ENCODE assay signal across 9 cellular contexts in genomic region chr13:67736646-67737420, GRCh38.
DNase-seq lines count a peak whose midpoint lies in the region; ATAC-seq and TF ChIP-seq lines count a peak whose summit lies in the region.
"Had no signal": no experiment of that assay in that cellular context is flagged by ENCODE, and none has a peak within 500 bp of the region (broad histone marks: within the 10 kb centered on the region; RNA-seq: fewer than 3 reads in every experiment).

No MANE protein-coding gene starts in this region.

- 0 to 21% methylated on average over 1 to 2 of the region's 4 CpGs for WGBS in endodermal cell (ENCODE audit: insufficient coverage in 1 of 2, insufficient read length in 1 of 2), 2 experiments

- DNase-seq in NB4 (ENCODE audit: low read depth) (peak; percentile 30), endodermal cell (peak; percentile 82), osteocyte (ENCODE audit: extremely low spot score, unreplicated experiment) (no peak), Calu3 (no peak), EL (no peak), GM10248 (ENCODE audit: extremely low spot score) (no peak), right atrium auricular region (ENCODE audit: low spot score) (no peak)
- DNase-seq: stimulated activated naive CD4-positive, alpha-beta T cell had no signal

- H3K9me3 ChIP-seq in endodermal cell (ENCODE audit: control insufficient read depth, low read length), result no peaks in the 10 kb centered on the region
- H3K9me3 ChIP-seq in right atrium auricular region, result no peaks in the 10 kb centered on the region

- no peak overlapping the region for H3K4me3 Mint-ChIP-seq in endodermal cell
- H3K4me3 Mint-ChIP-seq in osteocyte (ENCODE audit: unreplicated experiment), result peak overlapping the region; percentile 17
- no peak overlapping the region for H3K4me3 Mint-ChIP-seq in Calu3 (ENCODE audit: low read depth, unreplicated experiment)

- CTCF ChIA-PET in Calu3 (lab: Charles Lee), result no interaction called here
- CTCF ChIA-PET in GM10248 (lab: Yijun Ruan, JAX), result no interaction called here

- intact Hi-C loops in Calu3 (cut with micrococcal nuclease; ENCODE audit: unreplicated experiment), result no loop called here

- H3K4me1 Mint-ChIP-seq in endodermal cell (peaks cover 21% of the 10 kb centered on the region), osteocyte (ENCODE audit: unreplicated experiment) (peaks cover 12% of the 10 kb centered on the region), Calu3 (ENCODE audit: low read depth, unreplicated experiment) (no peaks in the 10 kb centered on the region)

- peak overlapping the region; percentile 69 for H3K27ac ChIP-seq in endodermal cell (ENCODE audit: low read depth, low read length)
- H3K27ac ChIP-seq in right atrium auricular region, result no peak overlapping the region

- H3K4me1 ChIP-seq in endodermal cell (ENCODE audit: control insufficient read depth, insufficient read depth, low read length) (peaks cover 4% of the 10 kb centered on the region), right atrium auricular region (no peaks in the 10 kb centered on the region)

- H3K4me3 ChIP-seq in NB4 (ENCODE audit: low read depth, low read length), result no peak overlapping the region
- no peak overlapping the region for H3K4me3 ChIP-seq in endodermal cell (ENCODE audit: low read length)
- H3K4me3 ChIP-seq in right atrium auricular region, result no peak overlapping the region

- peaks cover 5% of the 10 kb centered on the region for H3K27me3 Mint-ChIP-seq in endodermal cell (ENCODE audit: insufficient read depth)
- no peaks in the 10 kb centered on the region for H3K27me3 Mint-ChIP-seq in osteocyte (ENCODE audit: unreplicated experiment)
- no peaks in the 10 kb centered on the region for H3K27me3 Mint-ChIP-seq in Calu3 (ENCODE audit: unreplicated experiment)

- no peaks in the 10 kb centered on the region for H3K36me3 Mint-ChIP-seq in endodermal cell (ENCODE audit: low read depth)
- no peaks in the 10 kb centered on the region for H3K36me3 Mint-ChIP-seq in osteocyte (ENCODE audit: unreplicated experiment)
- H3K36me3 Mint-ChIP-seq in Calu3 (ENCODE audit: insufficient read depth, unreplicated experiment), result no peaks in the 10 kb centered on the region

- H3K27ac Mint-ChIP-seq in endodermal cell (no peak overlapping the region), osteocyte (ENCODE audit: unreplicated experiment) (peak overlapping the region; percentile 76), Calu3 (ENCODE audit: unreplicated experiment) (no peak overlapping the region)

- no peaks in the 10 kb centered on the region for H3K9me3 Mint-ChIP-seq in endodermal cell
- H3K9me3 Mint-ChIP-seq in osteocyte (ENCODE audit: unreplicated experiment), result no peaks in the 10 kb centered on the region
- peaks cover 2% of the 10 kb centered on the region for H3K9me3 Mint-ChIP-seq in Calu3 (ENCODE audit: low read depth, unreplicated experiment)

- BruUV-seq in Calu3 (replicated peaks; lab: Mats Ljungman, UMichigan), result no TSS peak

- H3K27me3 ChIP-seq in endodermal cell (ENCODE audit: control insufficient read depth, insufficient read depth, low read length, poor library complexity, severe bottlenecking) (no peaks in the 10 kb centered on the region), right atrium auricular region (no peaks in the 10 kb centered on the region)

- no peak for TF ChIP-seq CTCF in NB4 (IDR thresholded peaks at IDR 0.05; ENCODE audit: low read depth, low read length)
- TF ChIP-seq CTCF in endodermal cell (conservative IDR thresholded peaks at IDR 0.05), result peak; percentile 83
- peak; percentile 71 for TF ChIP-seq CTCF in osteocyte (IDR thresholded peaks at IDR 0.05)
- no peak for TF ChIP-seq CTCF in Calu3 (IDR thresholded peaks at IDR 0.05; ENCODE audit: unreplicated experiment)
- no peak for TF ChIP-seq CTCF in GM10248 (IDR thresholded peaks at IDR 0.05; ENCODE audit: control extremely low read depth, extremely low read depth, low read depth, missing control alignments)
- TF ChIP-seq CTCF in right atrium auricular region (IDR thresholded peaks at IDR 0.05), result no peak

- ATAC-seq in GM19463 (IDR thresholded peaks at IDR 0.05; ENCODE audit: unreplicated experiment), result peak; percentile 65

- no peak for TF ChIP-seq POLR2A in NB4 (IDR thresholded peaks at IDR 0.05; ENCODE audit: extremely low read depth, insufficient read length)

- no peak overlapping the region for H3K9ac ChIP-seq in endodermal cell (ENCODE audit: extremely low read depth, low read length, poor library complexity, severe bottlenecking)

- POLR2A ChIA-PET in GM10248 (lab: Yijun Ruan, JAX), result no interaction called here

- H3K36me3 ChIP-seq in endodermal cell (ENCODE audit: control insufficient read depth, insufficient read depth, low read length), result no peaks in the 10 kb centered on the region
- no peaks in the 10 kb centered on the region for H3K36me3 ChIP-seq in right atrium auricular region

Comparison
In these comparisons a context has a peak if more than half of its experiments do, and no peak if none do; other contexts are left out.
1. DNase-seq: peak in NB4 (single experiment) and endodermal cell (single experiment); none in osteocyte (single experiment), Calu3 (single experiment), EL (single experiment), GM10248 (single experiment) and right atrium auricular region (single experiment).
2. CTCF ChIP-seq: peak in endodermal cell (single experiment) and osteocyte (single experiment); none in NB4 (single experiment), Calu3 (single experiment), GM10248 (single experiment) and right atrium auricular region (0 of 2).